ENCODE assay signal across 37 cellular contexts in genomic region chr5:128208436-128208835, GRCh38.
"Had no signal": no experiment of that assay in that cellular context is flagged by ENCODE, and none has a peak within 500 bp of the region (broad histone marks: within the 10 kb centered on the region; RNA-seq: fewer than 3 reads in every experiment).

No MANE protein-coding gene starts in this region.

- H3K27me3 Mint-ChIP-seq: activated naive CD4-positive, alpha-beta T cell treated with anti-CD3 and anti-CD28 coated beads, Interleukin-2, amount 50 U/mL, for 24 hours; activated naive CD8-positive, alpha-beta T cell; activated naive CD8-positive, alpha-beta T cell treated with anti-CD3 and anti-CD28 coated beads, Interleukin-2, amount 50 U/mL, for 24 hours had no signal

- ATAC-seq: activated CD4-positive, alpha-beta T cell treated with anti-CD3 and anti-CD28 coated beads for 36 hours; activated CD4-positive, CD25-positive, alpha-beta regulatory T cell treated with anti-CD3 and anti-CD28 coated beads, Interleukin-2, amount 50 U/mL, for 24 hours; activated CD8-positive, alpha-beta memory T cell treated with anti-CD3 and anti-CD28 coated beads, Interleukin-2, amount 10 ng/mL, durations not matched to agents 7 days and 5 days; activated CD8-positive, alpha-beta T cell treated with anti-CD3 and anti-CD28 coated beads, Interleukin-2, amount 10 ng/mL, durations not matched to agents 7 days and 5 days; activated naive CD8-positive, alpha-beta T cell treated with anti-CD3 and anti-CD28 coated beads, Interleukin-2, amount 50 U/mL, for 24 hours had no signal

- H3K4me1 Mint-ChIP-seq: activated CD4-positive, alpha-beta memory T cell treated with anti-CD3 and anti-CD28 coated beads, Interleukin-2, amount 10 ng/mL, durations not matched to agents 7 days and 5 days; activated CD4-positive, alpha-beta T cell treated with anti-CD3 and anti-CD28 coated beads for 36 hours; activated CD4-positive, alpha-beta T cell treated with anti-CD3 and anti-CD28 coated beads, Interleukin-2, amount 10 ng/mL, durations not matched to agents 7 days and 5 days; activated naive CD4-positive, alpha-beta T cell treated with anti-CD3 and anti-CD28 coated beads, Interleukin-2, amount 10 ng/mL, durations not matched to agents 7 days and 5 days; activated naive CD8-positive, alpha-beta T cell treated with anti-CD3 and anti-CD28 coated beads, Interleukin-2, amount 50 U/mL, for 24 hours; central memory CD8-positive, alpha-beta T cell had no signal

- H3K4me3 Mint-ChIP-seq: activated CD4-positive, alpha-beta memory T cell treated with anti-CD3 and anti-CD28 coated beads, Interleukin-2, amount 10 ng/mL, durations not matched to agents 7 days and 5 days; activated CD4-positive, alpha-beta T cell treated with anti-CD3 and anti-CD28 coated beads for 36 hours; activated CD4-positive, alpha-beta T cell treated with anti-CD3 and anti-CD28 coated beads, Interleukin-2, amount 10 ng/mL, durations not matched to agents 7 days and 5 days; activated CD8-positive, alpha-beta memory T cell treated with anti-CD3 and anti-CD28 coated beads, Interleukin-2, amount 10 ng/mL, durations not matched to agents 7 days and 5 days; activated CD8-positive, alpha-beta T cell treated with anti-CD3 and anti-CD28 coated beads, Interleukin-2, amount 10 ng/mL, durations not matched to agents 7 days and 5 days; activated naive CD4-positive, alpha-beta T cell treated with anti-CD3 and anti-CD28 coated beads, Interleukin-2, amount 10 ng/mL, durations not matched to agents 7 days and 5 days; activated naive CD4-positive, alpha-beta T cell treated with anti-CD3 and anti-CD28 coated beads, Interleukin-2, amount 50 U/mL, for 24 hours; activated naive CD8-positive, alpha-beta T cell; activated naive CD8-positive, alpha-beta T cell treated with anti-CD3 and anti-CD28 coated beads, Interleukin-2, amount 10 ng/mL, durations not matched to agents 7 days and 5 days; activated naive CD8-positive, alpha-beta T cell treated with anti-CD3 and anti-CD28 coated beads, Interleukin-2, amount 50 U/mL, for 24 hours; activated T-cell treated with anti-CD3 and anti-CD28 coated beads, Interleukin-2, amount 50 U/mL, for 24 hours; brain; central memory CD8-positive, alpha-beta T cell; T-helper 1 cell treated with Interleukin-12 subunit alpha and Interleukin-12 subunit beta and Interleukin-4 antibody, amounts not matched to agents 30 μg/mL and 1 μg/mL, for 36 hours; T-helper 2 cell treated with Interferon-gamma antibody and Interleukin-4, amounts not matched to agents 5 μg/mL and 100 μg/mL, for 36 hours had no signal

- H3K27ac Mint-ChIP-seq: activated CD4-positive, alpha-beta memory T cell treated with anti-CD3 and anti-CD28 coated beads, Interleukin-2, amount 10 ng/mL, durations not matched to agents 7 days and 5 days; activated CD4-positive, alpha-beta T cell treated with anti-CD3 and anti-CD28 coated beads for 36 hours; activated CD4-positive, alpha-beta T cell treated with anti-CD3 and anti-CD28 coated beads, Interleukin-2, amount 10 ng/mL, durations not matched to agents 7 days and 5 days; activated CD8-positive, alpha-beta memory T cell treated with anti-CD3 and anti-CD28 coated beads, Interleukin-2, amount 10 ng/mL, durations not matched to agents 7 days and 5 days; activated CD8-positive, alpha-beta T cell treated with anti-CD3 and anti-CD28 coated beads, Interleukin-2, amount 10 ng/mL, durations not matched to agents 7 days and 5 days; activated naive CD4-positive, alpha-beta T cell treated with anti-CD3 and anti-CD28 coated beads, Interleukin-2, amount 10 ng/mL, durations not matched to agents 7 days and 5 days; activated naive CD4-positive, alpha-beta T cell treated with anti-CD3 and anti-CD28 coated beads, Interleukin-2, amount 50 U/mL, for 24 hours; activated naive CD8-positive, alpha-beta T cell; activated naive CD8-positive, alpha-beta T cell treated with anti-CD3 and anti-CD28 coated beads, Interleukin-2, amount 10 ng/mL, durations not matched to agents 7 days and 5 days; activated naive CD8-positive, alpha-beta T cell treated with anti-CD3 and anti-CD28 coated beads, Interleukin-2, amount 50 U/mL, for 24 hours; activated T-cell treated with anti-CD3 and anti-CD28 coated beads, Interleukin-2, amount 50 U/mL, for 24 hours; activated T-helper 2 cell treated with anti-CD3 and anti-CD28 coated beads, Interferon-gamma antibody, Interleukin-2, Interleukin-4, amounts not matched to agents 10 μg/mL and 5 μg/mL and 100 μg/mL, durations not matched to agents 14 hours and 24 hours and 36 hours; brain; T-helper 1 cell treated with Interleukin-12 subunit alpha and Interleukin-12 subunit beta and Interleukin-4 antibody, amounts not matched to agents 30 μg/mL and 1 μg/mL, for 36 hours; T-helper 2 cell treated with Interferon-gamma antibody and Interleukin-4, amounts not matched to agents 5 μg/mL and 100 μg/mL, for 36 hours had no signal

- H3K27ac ChIP-seq: ascending aorta, VCaP had no signal

- H3K9me3 ChIP-seq: ascending aorta had no signal

- H3K36me3 Mint-ChIP-seq: activated CD8-positive, alpha-beta memory T cell treated with anti-CD3 and anti-CD28 coated beads, Interleukin-2, amount 10 ng/mL, durations not matched to agents 7 days and 5 days; activated naive CD4-positive, alpha-beta T cell treated with anti-CD3 and anti-CD28 coated beads, Interleukin-2, amount 10 ng/mL, durations not matched to agents 7 days and 5 days; activated naive CD4-positive, alpha-beta T cell treated with anti-CD3 and anti-CD28 coated beads, Interleukin-2, amount 50 U/mL, for 24 hours; activated naive CD8-positive, alpha-beta T cell; activated naive CD8-positive, alpha-beta T cell treated with anti-CD3 and anti-CD28 coated beads, Interleukin-2, amount 10 ng/mL, durations not matched to agents 7 days and 5 days; brain had no signal

- H3K36me3 ChIP-seq: ascending aorta had no signal

- H3K4me1 ChIP-seq: ascending aorta had no signal

- H3K4me3 ChIP-seq: ascending aorta had no signal

- H3K9me3 Mint-ChIP-seq: activated CD4-positive, alpha-beta memory T cell treated with anti-CD3 and anti-CD28 coated beads, Interleukin-2, amount 10 ng/mL, durations not matched to agents 7 days and 5 days; activated CD4-positive, alpha-beta T cell treated with anti-CD3 and anti-CD28 coated beads, Interleukin-2, amount 10 ng/mL, durations not matched to agents 7 days and 5 days; activated naive CD4-positive, alpha-beta T cell treated with anti-CD3 and anti-CD28 coated beads, Interleukin-2, amount 10 ng/mL, durations not matched to agents 7 days and 5 days; activated naive CD4-positive, alpha-beta T cell treated with anti-CD3 and anti-CD28 coated beads, Interleukin-2, amount 50 U/mL, for 24 hours; activated naive CD8-positive, alpha-beta T cell treated with anti-CD3 and anti-CD28 coated beads, Interleukin-2, amount 10 ng/mL, durations not matched to agents 7 days and 5 days; activated naive CD8-positive, alpha-beta T cell treated with anti-CD3 and anti-CD28 coated beads, Interleukin-2, amount 50 U/mL, for 24 hours; activated T-cell treated with anti-CD3 and anti-CD28 coated beads, Interleukin-2, amount 50 U/mL, for 24 hours; activated T-helper 2 cell treated with anti-CD3 and anti-CD28 coated beads, Interferon-gamma antibody, Interleukin-2, Interleukin-4, amounts not matched to agents 10 μg/mL and 5 μg/mL and 100 μg/mL, durations not matched to agents 14 hours and 24 hours and 36 hours; brain; central memory CD8-positive, alpha-beta T cell; T-helper 1 cell treated with Interleukin-12 subunit alpha and Interleukin-12 subunit beta and Interleukin-4 antibody, amounts not matched to agents 30 μg/mL and 1 μg/mL, for 36 hours; T-helper 2 cell treated with Interferon-gamma antibody and Interleukin-4, amounts not matched to agents 5 μg/mL and 100 μg/mL, for 36 hours had no signal

- DNase-seq: activated CD4-positive, alpha-beta memory T cell treated with anti-CD3 and anti-CD28 coated beads, Interleukin-2, amount 10 ng/mL, durations not matched to agents 7 days and 5 days; activated CD4-positive, alpha-beta T cell treated with anti-CD3 and anti-CD28 coated beads for 1 hour; activated CD4-positive, alpha-beta T cell treated with anti-CD3 and anti-CD28 coated beads for 36 hours; activated CD4-positive, alpha-beta T cell treated with anti-CD3 and anti-CD28 coated beads for 48 hours; activated CD4-positive, alpha-beta T cell treated with anti-CD3 and anti-CD28 coated beads, Interleukin-2, amount 10 ng/mL, durations not matched to agents 7 days and 5 days; activated CD4-positive, alpha-beta T cell treated with anti-CD3 and anti-CD28 coated beads, Interleukin-2, amount 50 U/mL, for 48 hours; activated CD4-positive, CD25-positive, alpha-beta regulatory T cell; activated CD8-positive, alpha-beta memory T cell treated with anti-CD3 and anti-CD28 coated beads for 24 hours; activated CD8-positive, alpha-beta memory T cell treated with anti-CD3 and anti-CD28 coated beads, Interleukin-2, amount 10 ng/mL, durations not matched to agents 7 days and 5 days; activated CD8-positive, alpha-beta memory T cell treated with anti-CD3 and anti-CD28 coated beads, Interleukin-2, amount 50 U/mL, for 48 hours; activated CD8-positive, alpha-beta T cell treated with anti-CD3 and anti-CD28 coated beads, Interleukin-2, amount 10 ng/mL, durations not matched to agents 7 days and 5 days; activated effector memory CD4-positive, alpha-beta T cell treated with Interleukin-2 at 50 U/mL for 16 hours; activated gamma-delta T cell; activated naive CD4-positive, alpha-beta T cell treated with anti-CD3 and anti-CD28 coated beads, Interleukin-2, amount 10 ng/mL, durations not matched to agents 7 days and 5 days; activated naive CD4-positive, alpha-beta T cell treated with Interleukin-2 at 50 U/mL for 16 hours; activated naive CD8-positive, alpha-beta T cell treated with anti-CD3 and anti-CD28 coated beads, Interleukin-2, amount 10 ng/mL, durations not matched to agents 7 days and 5 days; activated naive CD8-positive, alpha-beta T cell treated with anti-CD3 and anti-CD28 coated beads, Interleukin-2, amount 50 U/mL, for 24 hours; activated T-cell treated with anti-CD3 and anti-CD28 coated beads, Interleukin-2, amount 50 U/mL, for 24 hours; activated T-cell treated with anti-CD3 and anti-CD28 coated beads, Interleukin-2, amount 50 U/mL, for 48 hours; amygdala; anterior cingulate cortex; caudate nucleus; cerebellar nuclear complex; SW 1271; T-helper 1 cell; T-helper 2 cell; T-helper 9 cell had no signal
